ENCODE assay signal across 8 cellular contexts in the genomic region with DNA sequence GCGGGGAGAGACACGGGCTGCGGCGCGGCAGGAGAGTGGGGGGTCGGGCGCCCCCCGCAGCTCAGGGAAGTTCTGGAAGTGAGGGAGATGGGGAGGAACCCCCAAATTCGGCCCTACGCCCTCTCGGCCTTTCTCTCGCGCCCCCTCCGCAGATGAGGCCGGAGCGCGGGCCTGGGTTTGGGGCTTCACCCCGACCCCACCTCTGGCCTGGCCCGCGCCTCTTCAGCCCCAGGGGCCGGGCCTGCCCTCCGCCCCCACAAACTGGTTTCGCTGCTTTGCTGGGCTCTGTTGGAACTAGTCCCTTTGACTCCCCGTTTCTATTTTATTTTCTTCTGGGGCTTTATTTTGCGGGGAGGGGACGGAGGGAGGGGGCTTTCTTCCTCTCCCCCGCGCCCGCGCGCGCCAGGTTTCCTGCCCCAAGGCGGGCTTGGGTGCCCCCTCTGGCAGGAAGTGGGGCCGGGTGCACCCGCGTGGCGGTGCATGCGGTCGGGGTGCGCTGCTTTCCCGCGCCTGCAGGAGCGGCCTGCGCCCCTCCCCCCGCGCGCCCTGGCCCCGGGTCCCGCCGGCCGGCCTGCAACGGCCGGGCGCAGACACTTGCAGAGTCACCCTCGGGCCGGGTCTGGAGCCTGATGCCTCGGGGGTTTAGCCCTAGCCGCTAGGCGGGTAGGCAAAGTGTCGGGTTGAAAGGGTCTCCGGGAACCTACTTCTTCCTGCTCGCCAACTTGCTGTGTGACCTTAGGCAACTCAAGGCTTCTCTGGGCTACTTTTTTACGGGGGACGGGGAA. TPM values are rescaled to one million over a fixed set of nuclear protein-coding genes. Genes with fewer than 3 reads are reported as not detected.
DNase-seq lines count a peak whose midpoint lies in the region; ATAC-seq and TF ChIP-seq lines count a peak whose summit lies in the region.

No MANE protein-coding gene starts in this region.

- H3K36me3 Mint-ChIP-seq in effector memory CD8-positive, alpha-beta T cell (ENCODE audit: insufficient read depth): peaks cover 36% of the 10 kb centered on the region

- no peaks in the 10 kb centered on the region for H3K9me3 Mint-ChIP-seq in effector memory CD8-positive, alpha-beta T cell

- 0% methylated on average over 22 to 48 of the region's 64 CpGs for WGBS in mesodermal cell (ENCODE audit: insufficient coverage in 2 of 2), 2 experiments

- H3K4me3 ChIP-seq in AG09309 (ENCODE audit: control insufficient read depth, low read depth, low read length) (peak overlapping the region; percentile 83), mesodermal cell (ENCODE audit: extremely low read depth, insufficient read depth, low read length, poor library complexity, severe bottlenecking) (peak overlapping the region; percentile 74)

- DNase-seq in AG09309 (ENCODE audit: low read depth): no peak
- DNase-seq in NCI-H1105 treated with DMSO at 0.1 percent for 48 hours (lab: John Stamatoyannopoulos, UW): peak; percentile 42
- peak; percentile 72 to 79 for DNase-seq in activated CD4-positive, alpha-beta T cell treated with anti-CD3 and anti-CD28 coated beads, Interleukin-2, amount 50 U/mL, for 48 hours
- DNase-seq in effector memory CD8-positive, alpha-beta T cell: peak; percentile 53 to 64 (median 61)
- peak; percentile 66 for DNase-seq in stimulated activated naive CD4-positive, alpha-beta T cell treated with Interleukin-2 at 50 U/mL for 16 hours (lab: John Stamatoyannopoulos, UW)

- peak overlapping the region; percentile 81 to 88 for H3K27ac Mint-ChIP-seq in effector memory CD8-positive, alpha-beta T cell

- peaks cover 29 to 32% of the 10 kb centered on the region in 2 donors for H3K4me1 Mint-ChIP-seq in effector memory CD8-positive, alpha-beta T cell (ENCODE audit: low read depth in 2 of 2)

- TF ChIP-seq CTCF in AG09309 (IDR thresholded peaks at IDR 0.05; ENCODE audit: control insufficient read depth, insufficient read depth, low read depth, low read length, missing control alignments): peak; percentile 36

- peaks cover 45% of the 10 kb centered on the region for H3K36me3 ChIP-seq in mesodermal cell (ENCODE audit: control insufficient read depth, insufficient read depth, low read length)

- peak overlapping the region; percentile 71 to 74 for H3K4me3 Mint-ChIP-seq in effector memory CD8-positive, alpha-beta T cell

- no peaks in the 10 kb centered on the region for H3K9me3 ChIP-seq in mesodermal cell (ENCODE audit: control insufficient read depth, low read length)

- peak overlapping the region; percentile 32 for H3K27ac ChIP-seq in mesodermal cell (ENCODE audit: low read depth, low read length, severe bottlenecking)

- H3K27me3 Mint-ChIP-seq in effector memory CD8-positive, alpha-beta T cell: no peaks in the 10 kb centered on the region

- ATAC-seq in GM18907 (IDR thresholded peaks at IDR 0.05; ENCODE audit: unreplicated experiment) (peak; percentile 17), HG02798 (IDR thresholded peaks at IDR 0.05; ENCODE audit: poor library complexity, unreplicated experiment) (no peak)
- ATAC-seq in effector memory CD8-positive, alpha-beta T cell (replicated peaks): peak; percentile 7

- peaks cover 45% of the 10 kb centered on the region for H3K4me1 ChIP-seq in mesodermal cell (ENCODE audit: control insufficient read depth, insufficient read depth, low read length, poor library complexity, severe bottlenecking)

RNA-seq across cellular contexts. Expression of a gene that starts 1.2 kb away (rescaled TPM):
- polyA plus RNA-seq in mesodermal cell (2013, experiment 1 of 2): 1,202 TPM
- 1,112 TPM for polyA plus RNA-seq in mesodermal cell (2013, experiment 2 of 2)

RNA-seq across cellular contexts. Expression of a gene that starts 10.9 kb away (rescaled TPM):
- polyA plus RNA-seq in mesodermal cell (2013, experiment 1 of 2): 23.0 TPM
- 21.6 TPM for polyA plus RNA-seq in mesodermal cell (2013, experiment 2 of 2)
